18 cellular contexts compared by ENCODE assay signal in genomic region chr9:18058564-18058963, GRCh38.
DNase-seq lines count a peak whose midpoint lies in the region; ATAC-seq and TF ChIP-seq lines count a peak whose summit lies in the region.
"Had no signal": no experiment of that assay in that cellular context is flagged by ENCODE, and none has a peak within 500 bp of the region (broad histone marks: within the 10 kb centered on the region; RNA-seq: fewer than 3 reads in every experiment).

No MANE protein-coding gene starts in this region.

- no peaks in the 10 kb centered on the region for H3K9me2 ChIP-seq in Loucy (replicated peaks; ENCODE audit: low read depth, low read length)

- TF ChIP-seq CTCF in Loucy (conservative IDR thresholded peaks at IDR 0.05; ENCODE audit: low read length) (no peak), VCaP (conservative IDR thresholded peaks at IDR 0.05) (no peak), uterus (IDR thresholded peaks at IDR 0.05) (no peak)

- H2AFZ ChIP-seq in Loucy (ENCODE audit: low read length) = no peak overlapping the region

- peaks cover 61% of the 10 kb centered on the region for H3K4me1 ChIP-seq in Loucy (ENCODE audit: insufficient read depth, low read length, poor library complexity, severe bottlenecking)
- H3K4me1 ChIP-seq in uterus = peaks cover 0 to 8% of the 10 kb centered on the region in 2 donors

- H3K27ac ChIP-seq in VCaP = peak overlapping the region; percentile 3; the same call in 1 of the 2 replicates
- peak overlapping the region; percentile 47 to 73 for H3K27ac ChIP-seq in uterus
- H3K27ac ChIP-seq: BLaER1 treated with 17β-estradiol and CSF1 and Interleukin-3, amounts not matched to agents 10 nM and 100 nM; SK-N-MC had no signal

- H3K27me3 ChIP-seq in Loucy (ENCODE audit: insufficient read depth, low read length, poor library complexity, severe bottlenecking) (no peaks in the 10 kb centered on the region), uterus (no peaks in the 10 kb centered on the region)
- H3K27me3 ChIP-seq: BLaER1 treated with 17β-estradiol and CSF1 and Interleukin-3, amounts not matched to agents 10 nM and 100 nM had no signal

- no peaks in the 10 kb centered on the region for H4K20me1 ChIP-seq in Loucy (ENCODE audit: insufficient read depth, low read length, poor library complexity, severe bottlenecking)
- H4K20me1 ChIP-seq: BLaER1 treated with 17β-estradiol and CSF1 and Interleukin-3, amounts not matched to agents 10 nM and 100 nM had no signal

- H3K9me3 ChIP-seq in Loucy (ENCODE audit: insufficient read depth, low read depth, low read length) = no peaks in the 10 kb centered on the region
- H3K9me3 ChIP-seq in uterus = no peaks in the 10 kb centered on the region
- H3K9me3 ChIP-seq: BLaER1 treated with 17β-estradiol and CSF1 and Interleukin-3, amounts not matched to agents 10 nM and 100 nM had no signal

- H3F3A ChIP-seq in Loucy (ENCODE audit: low read depth) = peaks cover 6% of the 10 kb centered on the region; the same call in 1 of the 2 replicates

- no peak overlapping the region for H3K9ac ChIP-seq in Loucy (ENCODE audit: low read depth, low read length, poor library complexity, severe bottlenecking)
- H3K9ac ChIP-seq: BLaER1 treated with 17β-estradiol and CSF1 and Interleukin-3, amounts not matched to agents 10 nM and 100 nM had no signal

- H3K36me3 ChIP-seq in Loucy (ENCODE audit: insufficient read depth, low read length) = no peaks in the 10 kb centered on the region
- H3K36me3 ChIP-seq in uterus = no peaks in the 10 kb centered on the region
- H3K36me3 ChIP-seq: BLaER1 treated with 17β-estradiol and CSF1 and Interleukin-3, amounts not matched to agents 10 nM and 100 nM had no signal

- H3K4me3 ChIP-seq in Loucy (ENCODE audit: low read length, poor library complexity, severe bottlenecking) (peak overlapping the region; percentile 31), uterus (no peak overlapping the region)
- H3K4me3 ChIP-seq: BLaER1 treated with 17β-estradiol and CSF1 and Interleukin-3, amounts not matched to agents 10 nM and 100 nM; SK-N-MC had no signal

- intact Hi-C loops in left colon (cut with DNase I, micrococcal nuclease) (no loop called here), uterus (cut with DNase I; ENCODE audit: low total_unique reads) (no loop called here)

- TF ChIP-seq POLR2A in uterus (IDR thresholded peaks at IDR 0.05) = no peak

- no peaks in the 10 kb centered on the region for H3K79me2 ChIP-seq in Loucy (ENCODE audit: insufficient read depth, low read length)

- ATAC-seq in left colon = peak; percentile 39
- no peak for ATAC-seq in activated CD4-positive, CD25-positive, alpha-beta regulatory T cell treated with anti-CD3 and anti-CD28 coated beads, Interleukin-2, amount 50 U/mL, for 24 hours
- ATAC-seq: CD8-positive, alpha-beta T cell; HepG2 had no signal

- DNase-seq in left colon (no peak), uterus (no peak), NCI-H128 (lab: John Stamatoyannopoulos, UW; ENCODE audit: unreplicated experiment) (no peak)
- DNase-seq in stimulated activated CD4-positive, alpha-beta T cell treated with anti-CD3 and anti-CD28 coated beads, Interleukin-4, amount 100 ng/mL, for 24 hours = no peak
- DNase-seq: CD8-positive, alpha-beta T cell; DMS79 treated with DMSO at 0.1 percent for 48 hours; KBM-7; NCI-H1436; NCI-H2029; NCI-H446; NK-92 treated with Interleukin-12 subunit alpha and Interleukin-12 subunit beta, amount 100 ng/mL, for 24 hours; Right ventricle myocardium superior had no signal

- peak overlapping the region; percentile 62 for H3K4me2 ChIP-seq in Loucy (ENCODE audit: low read depth, low read length, poor library complexity, severe bottlenecking)
- H3K4me2 ChIP-seq: BLaER1 treated with 17β-estradiol and CSF1 and Interleukin-3, amounts not matched to agents 10 nM and 100 nM had no signal
